In genomic region chr4:66524778-66525177, GRCh38 we compare ENCODE assay signal across 27 cellular contexts.
"Had no signal": no experiment of that assay in that cellular context is flagged by ENCODE, and none has a peak within 500 bp of the region (broad histone marks: within the 10 kb centered on the region; RNA-seq: fewer than 3 reads in every experiment).

No MANE protein-coding gene starts in this region.

- H3K4me3 ChIP-seq: MG63, PC-9, SJSA1 had no signal

- DNase-seq: Kasumi-1, KG1, MG63, NCI-H1092, NCI-H1105, NCI-H1417 treated with DMSO at 0.1 percent for 48 hours, NCI-H1436 treated with DMSO at 0.1 percent for 48 hours, NCI-H1694 treated with DMSO at 0.1 percent for 48 hours, NCI-H187 treated with DMSO at 0.1 percent for 48 hours, NCI-H2029, NCI-H2081, NCI-H2171 treated with DMSO at 0.1 percent for 48 hours, NCI-H2227 treated with DMSO at 0.1 percent for 48 hours, NCI-H446 treated with DMSO at 0.1 percent for 48 hours, NCI-H510A, NCI-H524, NCI-H526, NCI-H69, NCI-H748 treated with DMSO at 0.1 percent for 48 hours, NCI-H82, PC-9, Right ventricle myocardium superior, RPMI8226, SHP77 treated with DMSO at 0.1 percent for 48 hours, SK-N-SH, SW 1271 had no signal
